ENCODE assay signal across 18 cellular contexts in genomic region chr17:73122953-73123605, GRCh38. TPM values are rescaled to one million over a fixed set of nuclear protein-coding genes. Genes with fewer than 3 reads are reported as not detected.
DNase-seq lines count a peak whose midpoint lies in the region; FAIRE-seq and TF ChIP-seq lines count a peak whose summit lies in the region.
"Had no signal": no experiment of that assay in that cellular context is flagged by ENCODE, and none has a peak within 500 bp of the region (broad histone marks: within the 10 kb centered on the region; RNA-seq: fewer than 3 reads in every experiment).

No MANE protein-coding gene starts in this region.

- H3K56ac ChIP-seq in H1 (replicated peaks; ENCODE audit: insufficient read length, low read depth, low read length) = no peak overlapping the region

- TF ChIP-seq CTCF in H1 (IDR thresholded peaks at IDR 0.05; ENCODE audit: control extremely low read depth in 1 of 3, insufficient read depth in 1 of 3, low read depth in 1 of 3, low read length in 3 of 3) = no peak
- no peak for TF ChIP-seq CTCF in esophagus muscularis mucosa (IDR thresholded peaks at IDR 0.05)

- no peaks in the 10 kb centered on the region for H3K79me1 ChIP-seq in H1 (ENCODE audit: low read depth, low read length)

- H3K4me2 ChIP-seq in BLaER1 = peak overlapping the region; percentile 59
- H3K4me2 ChIP-seq in BLaER1 treated with 17β-estradiol and CSF1 and Interleukin-3, amounts not matched to agents 10 nM and 100 nM = peak overlapping the region in 10 of 11 experiments; percentile 0 to 65 (median 38); a peak in 13 of 22 replicates
- H3K4me2 ChIP-seq in H1 (ENCODE audit: insufficient read depth in 1 of 2, low read depth in 2 of 2, low read length in 2 of 2) = no peak overlapping the region

- H3K9ac ChIP-seq in BLaER1 (no peak overlapping the region), H1 (replicated peaks in 1 of 4; ENCODE audit: extremely low read depth in 1 of 4, low read depth in 3 of 4, low read length in 3 of 4) (no peak overlapping the region)
- no peak overlapping the region for H3K9ac ChIP-seq in BLaER1 treated with 17β-estradiol and CSF1 and Interleukin-3, amounts not matched to agents 10 nM and 100 nM
- H3K9ac ChIP-seq: GM23248 had no signal

- POLR2A ChIA-PET in H1 (lab: Charles Lee; ENCODE audit: partially characterized antibody) = interaction anchor here (0.7 kb wide), 1 partner anchor 63 kb away, joined by 3 read pairs; no protein-coding TSS in a partner anchor

- no peak overlapping the region for H2AK5ac ChIP-seq in H1 (ENCODE audit: low read depth, low read length)

- no peak overlapping the region for H4K91ac ChIP-seq in H1 (replicated peaks; ENCODE audit: insufficient read length, low read length)

- no peak overlapping the region for H2AFZ ChIP-seq in H1 (ENCODE audit: low read length)
- H2AFZ ChIP-seq: GM23248 had no signal

- H4K20me1 ChIP-seq in BLaER1 (no peaks in the 10 kb centered on the region), H1 (replicated peaks in 1 of 2; ENCODE audit: control insufficient read depth in 1 of 2, insufficient read depth in 2 of 2, low read length in 2 of 2) (no peaks in the 10 kb centered on the region)
- no peaks in the 10 kb centered on the region for H4K20me1 ChIP-seq in BLaER1 treated with 17β-estradiol and CSF1 and Interleukin-3, amounts not matched to agents 10 nM and 100 nM

- intact Hi-C loops in esophagus muscularis mucosa (cut with DNase I) = no loop called here

- no peaks in the 10 kb centered on the region for H3K79me2 ChIP-seq in H1 (ENCODE audit: control insufficient read depth in 1 of 2, insufficient read depth in 2 of 2, low read length in 2 of 2)

- H3K18ac ChIP-seq in H1 (ENCODE audit: extremely low read depth, low read length) = no peak overlapping the region

- TF ChIP-seq POLR2A in H1 (IDR thresholded peaks at IDR 0.05; ENCODE audit: control extremely low read depth in 1 of 2, low read depth in 2 of 2, low read length in 2 of 2) = no peak
- TF ChIP-seq POLR2A in esophagus muscularis mucosa (IDR thresholded peaks at IDR 0.05; ENCODE audit: low read depth) = no peak

- no peaks in the 10 kb centered on the region for H3K36me3 ChIP-seq in BLaER1
- no peaks in the 10 kb centered on the region for H3K36me3 ChIP-seq in BLaER1 treated with 17β-estradiol and CSF1 and Interleukin-3, amounts not matched to agents 10 nM and 100 nM
- H3K36me3 ChIP-seq in H1 (ENCODE audit: control insufficient read depth in 2 of 4, insufficient read depth in 4 of 4, low read length in 3 of 4) = no peaks in the 10 kb centered on the region
- H3K36me3 ChIP-seq in esophagus muscularis mucosa = no peaks in the 10 kb centered on the region
- H3K36me3 ChIP-seq: HAP-1 had no signal

- no peak overlapping the region for H3K4me3 ChIP-seq in BLaER1
- H3K4me3 ChIP-seq in BLaER1 treated with 17β-estradiol and CSF1 and Interleukin-3, amounts not matched to agents 10 nM and 100 nM = no peak overlapping the region
- no peak overlapping the region for H3K4me3 ChIP-seq in H1 (ENCODE audit: extremely low read depth in 1 of 4, insufficient read depth in 2 of 4, low read depth in 3 of 4, low read length in 4 of 4)
- H3K4me3 ChIP-seq in esophagus muscularis mucosa = no peak overlapping the region
- H3K4me3 ChIP-seq: GM23248, HAP-1 had no signal

- no peak overlapping the region for H2BK15ac ChIP-seq in H1 (ENCODE audit: low read length)

- H3K23me2 ChIP-seq in H1 (ENCODE audit: low read depth, low read length) = no peaks in the 10 kb centered on the region

- H3K27me3 ChIP-seq in BLaER1 (no peaks in the 10 kb centered on the region), H1 (replicated peaks in 1 of 4; ENCODE audit: control insufficient read depth in 3 of 4, extremely low read depth in 1 of 4, insufficient read depth in 3 of 4, low read length in 3 of 4) (no peaks in the 10 kb centered on the region), esophagus muscularis mucosa (no peaks in the 10 kb centered on the region)
- H3K27me3 ChIP-seq in BLaER1 treated with 17β-estradiol and CSF1 and Interleukin-3, amounts not matched to agents 10 nM and 100 nM = no peaks in the 10 kb centered on the region

- no peak overlapping the region for H2BK12ac ChIP-seq in H1 (ENCODE audit: low read depth, low read length)

- no peak overlapping the region for H3K14ac ChIP-seq in H1 (ENCODE audit: insufficient read length)

- H3K27ac ChIP-seq in BLaER1 (peak overlapping the region; percentile 31; the same call in 1 of the 2 replicates), H1 (ENCODE audit: low read depth, low read length) (no peak overlapping the region), esophagus muscularis mucosa (replicated peaks in 1 of 4) (no peak overlapping the region)
- H3K27ac ChIP-seq in BLaER1 treated with 17β-estradiol and CSF1 and Interleukin-3, amounts not matched to agents 10 nM and 100 nM = no peak overlapping the region
- H3K27ac ChIP-seq: GM23248 had no signal

- no peaks in the 10 kb centered on the region for H3K9me3 ChIP-seq in BLaER1
- H3K9me3 ChIP-seq in BLaER1 treated with 17β-estradiol and CSF1 and Interleukin-3, amounts not matched to agents 10 nM and 100 nM (replicated peaks in 1 of 11) = peaks cover 0 to 4% (median 0%) of the 10 kb centered on the region in 11 experiments; a peak in 1 of 22 replicates
- no peaks in the 10 kb centered on the region for H3K9me3 ChIP-seq in H1 (ENCODE audit: insufficient read depth in 2 of 2, low read depth in 1 of 2, low read length in 1 of 2)
- H3K9me3 ChIP-seq in esophagus muscularis mucosa = no peaks in the 10 kb centered on the region
- H3K9me3 ChIP-seq: HAP-1 had no signal

- no peak overlapping the region for H3K4ac ChIP-seq in H1 (replicated peaks; ENCODE audit: insufficient read length, low read depth, low read length)

- H3K23ac ChIP-seq in H1 (ENCODE audit: insufficient read length) = no peak overlapping the region

- H3K4me1 ChIP-seq in BLaER1 (peaks cover 71% of the 10 kb centered on the region), H1 (replicated peaks in 1 of 4; ENCODE audit: control insufficient read depth in 3 of 4, insufficient read depth in 4 of 4, low read length in 3 of 4) (peaks cover 0 to 4% (median 1%) of the 10 kb centered on the region in 4 experiments; a peak in 1 of 7 replicates), esophagus muscularis mucosa (no peaks in the 10 kb centered on the region)
- peaks cover 0 to 55% (median 31%) of the 10 kb centered on the region in 10 experiments; a peak in 16 of 20 replicates for H3K4me1 ChIP-seq in BLaER1 treated with 17β-estradiol and CSF1 and Interleukin-3, amounts not matched to agents 10 nM and 100 nM
- H3K4me1 ChIP-seq: HAP-1 had no signal

- peak overlapping the region; percentile 19 for H2BK120ac ChIP-seq in H1 (replicated peaks; ENCODE audit: low read depth, low read length)

- H2BK20ac ChIP-seq in H1 (ENCODE audit: low read length) = no peak overlapping the region

- H2BK5ac ChIP-seq in H1 (ENCODE audit: low read depth, low read length) = no peak overlapping the region

- 94% methylated on average over 4 of the region's 4 CpGs; no CpG with 5 or more reads in 1 of the 2 experiments for WGBS in H1 (ENCODE audit: extremely low coverage in 1 of 2, insufficient coverage in 1 of 2, insufficient read length in 1 of 2, insufficient replicate concordance in 2 of 2, low coverage in 1 of 2, low lambda C conversion rate in 2 of 2, missing lambda C conversion rate in 1 of 2), 2 experiments
- 93% methylated on average over 3 of the region's 4 CpGs for WGBS in esophagus muscularis mucosa

- no peak overlapping the region for H4K5ac ChIP-seq in H1 (ENCODE audit: insufficient read length, low read depth, low read length)

- FAIRE-seq in H1 (lab: Jason Lieb, UNC) = no peak
- FAIRE-seq: G401.6, GM19239, H54 had no signal

- TF ChIP-seq EP300 in H1 (IDR thresholded peaks at IDR 0.05; ENCODE audit: borderline replicate concordance in 1 of 2, low read depth in 2 of 2, low read length in 2 of 2) (no peak), esophagus muscularis mucosa (IDR thresholded peaks at IDR 0.05) (no peak)

- H4K8ac ChIP-seq in H1 (ENCODE audit: extremely low read depth, insufficient read depth, low read length) = no peak overlapping the region

- CTCF ChIA-PET in H1 (lab: Charles Lee; ENCODE audit: partially characterized antibody) = interaction anchor here (0.5 to 1.8 kb wide), 7 partner anchors 8 to 566 kb away, joined by 3 to 4 read pairs (median 3); no protein-coding TSS in a partner anchor

- TF ChIP-seq RAD21 in H1 (IDR thresholded peaks at IDR 0.05 in 1 of 2, conservative IDR thresholded peaks at IDR 0.05 in 1 of 2; ENCODE audit: low read depth in 2 of 2, low read length in 2 of 2) = no peak

- no peak for DNase-seq in H1 (ENCODE audit: low read depth in 1 of 2, low spot score in 2 of 2)
- no peak for DNase-seq in DMS114 treated with DMSO at 0.1 percent for 48 hours (lab: John Stamatoyannopoulos, UW; ENCODE audit: unreplicated experiment)
- DNase-seq in stimulated activated CD4-positive, alpha-beta T cell treated with anti-CD3 and anti-CD28 coated beads, Interleukin-4, amount 100 ng/mL, for 24 hours = no peak
- DNase-seq in esophagus muscularis mucosa (ENCODE audit: extremely low spot score) = no peak
- DNase-seq: Calu3; CD4-positive, alpha-beta T cell; COR-L47; DMS153; DND-41; GM23248 had no signal

RNA-seq across cellular contexts. Expression of gene SLC39A11, which starts 30.6 kb away (rescaled TPM):
- 19.1 and 19.6 TPM in 2 replicates for total RNA-seq in H1 (2021; fragmentation: NEBNext Ultra II Directional; extraction: Animal tissue kit (Norgen Biotek cat#: 25700))
- 12.2 and 17.9 TPM in 2 replicates for polyA plus RNA-seq in H1 (2011; rRNA removed)
- polyA plus RNA-seq in H1 (2011; cell fraction: cytosol; rRNA removed) = 10.6 TPM
- polyA plus RNA-seq in H1 (2011; cell fraction: nucleus; rRNA removed) = 22.0 TPM
- 12.8 to 16.8 TPM (median 15.2 TPM) in 4 replicates for polyA plus RNA-seq in H1 (2012, experiment 1 of 2)
- 6.8 TPM for polyA plus RNA-seq in H1 (2012, experiment 2 of 2)
- 10.8 TPM for polyA plus RNA-seq in H1 (2013, experiment 1 of 2)
- 13.1 TPM for polyA plus RNA-seq in H1 (2013, experiment 2 of 2)
- polyA minus RNA-seq in H1 (2011; rRNA and poly(A)+ RNA removed) = 29.6 and 35.7 TPM in 2 replicates
- polyA minus RNA-seq in H1 (2011; cell fraction: cytosol; rRNA and poly(A)+ RNA removed) = 8.4 TPM
- 40.7 TPM for polyA minus RNA-seq in H1 (2011; cell fraction: nucleus; rRNA and poly(A)+ RNA removed)
- 10 to 100 TPM in 3 of 4 donors, 1 to 10 TPM in 1; 7.5 to 20.2 (median 18.4) TPM for total RNA-seq in esophagus muscularis mucosa

RNA-seq across cellular contexts. Expression of gene SSTR2, which starts 41.7 kb away (rescaled TPM):
- total RNA-seq in H1 (2021; fragmentation: NEBNext Ultra II Directional; extraction: Animal tissue kit (Norgen Biotek cat#: 25700)) = 2.1 TPM in 2 replicates
- 1.7 and 3.9 TPM in 2 replicates for polyA plus RNA-seq in H1 (2011; rRNA removed)
- polyA plus RNA-seq in H1 (2011; cell fraction: cytosol; rRNA removed) = 1.8 TPM
- 2.2 TPM for polyA plus RNA-seq in H1 (2011; cell fraction: nucleus; rRNA removed)
- 2.5 to 3.1 TPM (median 2.8 TPM) in 4 replicates for polyA plus RNA-seq in H1 (2012, experiment 1 of 2)
- polyA plus RNA-seq in H1 (2012, experiment 2 of 2) = 1.5 TPM
- 1.4 TPM for polyA plus RNA-seq in H1 (2013, experiment 1 of 2)
- 1.4 TPM for polyA plus RNA-seq in H1 (2013, experiment 2 of 2)
- 5.1 and 10.7 TPM in 2 replicates for polyA minus RNA-seq in H1 (2011; rRNA and poly(A)+ RNA removed)
- 4.6 TPM for polyA minus RNA-seq in H1 (2011; cell fraction: cytosol; rRNA and poly(A)+ RNA removed)
- polyA minus RNA-seq in H1 (2011; cell fraction: nucleus; rRNA and poly(A)+ RNA removed) = 4.2 TPM
- total RNA-seq in esophagus muscularis mucosa = 1 to 10 TPM in 3 of 4 donors, under 1 TPM in 1; 0.42 to 2.0 (median 1.7) TPM
- total RNA-seq: CD4-positive, alpha-beta T cell; GM23248 had no signal
- polyA plus RNA-seq: BJ, CD14-positive monocyte had no signal

Comparison
In these comparisons a context has a peak if more than half of its experiments do, and no peak if none do; other contexts are left out.
1. H3K4me2 ChIP-seq: peak in BLaER1 (single experiment) and BLaER1 treated with 17β-estradiol and CSF1 and Interleukin-3, amounts not matched to agents 10 nM and 100 nM (10 of 11); none in H1 (0 of 2).